8 cellular contexts compared by ENCODE assay signal in genomic region chr17:78358538-78359215, GRCh38. TPM values are rescaled to one million over a fixed set of nuclear protein-coding genes. Genes with fewer than 3 reads are reported as not detected.
DNase-seq lines count a peak whose midpoint lies in the region; ATAC-seq and TF ChIP-seq lines count a peak whose summit lies in the region.

No MANE protein-coding gene starts in this region.

- no peaks in the 10 kb centered on the region for H3K9me3 ChIP-seq in esophagus muscularis mucosa
- no peaks in the 10 kb centered on the region for H3K9me3 ChIP-seq in neuron (ENCODE audit: low read length)

- H3K4me3 ChIP-seq in esophagus muscularis mucosa: peak overlapping the region; percentile 92 to 98 (median 95)
- peak overlapping the region; percentile 97 for H3K4me3 ChIP-seq in neuron (ENCODE audit: low read length)

- H3K27me3 Mint-ChIP-seq in T-cell: peaks cover 0 to 1% of the 10 kb centered on the region in 2 donors

- no peak for TF ChIP-seq EP300 in esophagus muscularis mucosa (IDR thresholded peaks at IDR 0.05)

- H3K36me3 ChIP-seq in esophagus muscularis mucosa: peaks cover 0 to 41% (median 22%) of the 10 kb centered on the region in 4 donors
- peaks cover 39% of the 10 kb centered on the region for H3K36me3 ChIP-seq in neuron (ENCODE audit: insufficient read depth, low read length)

- peak overlapping the region; percentile 75 to 84 (median 83) for H3K4me3 Mint-ChIP-seq in T-cell

- TF ChIP-seq POLR2A in esophagus muscularis mucosa (IDR thresholded peaks at IDR 0.05; ENCODE audit: low read depth): no peak

- H3K27me3 ChIP-seq in esophagus muscularis mucosa: no peaks in the 10 kb centered on the region
- H3K27me3 ChIP-seq in neuron (ENCODE audit: insufficient read depth, low read length): no peaks in the 10 kb centered on the region

- no peaks in the 10 kb centered on the region for H3K9me3 Mint-ChIP-seq in T-cell

- H2AFZ ChIP-seq in neuron (ENCODE audit: low read depth, low read length): no peak overlapping the region

- H3K27ac ChIP-seq in esophagus muscularis mucosa (replicated peaks in 1 of 4): peak overlapping the region; percentile 95 to 99 (median 98)

- POLR2A ChIA-PET in T-cell (lab: Charles Lee): no interaction called here

- no peak for TF ChIP-seq CTCF in esophagus muscularis mucosa (IDR thresholded peaks at IDR 0.05)

- CTCF ChIA-PET in T-cell (lab: Charles Lee): no interaction called here

- WGBS in esophagus muscularis mucosa: 25% methylated on average over 25 of the region's 59 CpGs

- intact Hi-C loops in esophagus muscularis mucosa (cut with DNase I): loop anchor here (5.0 kb wide), 1 partner anchor 186 kb away; no protein-coding TSS in a partner anchor

- peak; percentile 64 for DNase-seq in ELR (ENCODE audit: low read depth)
- DNase-seq in T-cell: peak in 3 of 34 experiments; percentile 18 to 36 (median 20)
- no peak for DNase-seq in esophagus muscularis mucosa (ENCODE audit: extremely low spot score)
- no peak for DNase-seq in GM03348 (ENCODE audit: low spot score)

- peak overlapping the region; percentile 86 to 88 for H3K27ac Mint-ChIP-seq in T-cell

- H3K4me1 ChIP-seq in esophagus muscularis mucosa (peaks cover 48 to 73% (median 63%) of the 10 kb centered on the region in 4 donors), neuron (ENCODE audit: insufficient read depth, low read length) (peaks cover 53% of the 10 kb centered on the region)

- no peak for ATAC-seq in T-cell (replicated peaks in 1 of 4)
- no peak for ATAC-seq in GM19023 (IDR thresholded peaks at IDR 0.05; ENCODE audit: unreplicated experiment)
- ATAC-seq in HG02571 (IDR thresholded peaks at IDR 0.05; ENCODE audit: unreplicated experiment): no peak
- ATAC-seq in GM18858 (IDR thresholded peaks at IDR 0.05; ENCODE audit: unreplicated experiment): no peak

- H3K36me3 Mint-ChIP-seq in T-cell: peaks cover 9% of the 10 kb centered on the region

- H3K4me1 Mint-ChIP-seq in T-cell: peaks cover 47 to 57% (median 54%) of the 10 kb centered on the region in 3 donors

RNA-seq across cellular contexts. Expression of gene SOCS3, which starts 1.2 kb away (rescaled TPM):
- total RNA-seq in T-cell: 100 to 1,000 TPM in 2 of 5 donors, 10 to 100 TPM in 3; 14.2 to 248 (median 19.9) TPM
- 1,000 to 10,000 TPM in 1 of 4 donors, 10 to 100 TPM in 3; 12.5 to 1,139 (median 39.3) TPM for total RNA-seq in esophagus muscularis mucosa

RNA-seq across cellular contexts. Expression of gene PGS1, which starts 19.8 kb away (rescaled TPM):
- total RNA-seq in T-cell (10 to 100 TPM; 60.5 to 87.2 (median 78.9) TPM), esophagus muscularis mucosa (10 to 100 TPM; 30.7 to 45.9 (median 35.6) TPM)
